ENCODE assay signal across 19 cellular contexts in genomic region chr7:146773506-146773905, GRCh38.
"Had no signal": no experiment of that assay in that cellular context is flagged by ENCODE, and none has a peak within 500 bp of the region (broad histone marks: within the 10 kb centered on the region; RNA-seq: fewer than 3 reads in every experiment).

No MANE protein-coding gene starts in this region.

- H3K27ac Mint-ChIP-seq: activated B cell treated with CpG ODN at 0.5 μM for 24 hours; activated CD4-positive, alpha-beta memory T cell treated with anti-CD3 and anti-CD28 coated beads, Interleukin-2, amount 10 ng/mL, durations not matched to agents 7 days and 5 days; activated CD8-positive, alpha-beta memory T cell treated with anti-CD3 and anti-CD28 coated beads, Interleukin-2, amount 10 ng/mL, durations not matched to agents 7 days and 5 days; activated naive CD8-positive, alpha-beta T cell; mesothelial cell of epicardium; natural killer cell treated with Interleukin-12 subunit alpha and Interleukin-12 subunit beta and Interleukin-15 and Interleukin-18, amount 100 ng/mL, for 72 hours; stimulated activated memory B cell treated with anti-CD40 and anti-IgM and Interleukin-4, amounts not matched to agents 10 μg/mL and 1 μg/mL and 100 μg/mL, for 72 hours had no signal

- H3K27me3 ChIP-seq: body of pancreas, upper lobe of right lung had no signal

- H3K27me3 Mint-ChIP-seq: activated B cell treated with CpG ODN at 0.5 μM for 24 hours; activated CD4-positive, alpha-beta memory T cell treated with anti-CD3 and anti-CD28 coated beads, Interleukin-2, amount 10 ng/mL, durations not matched to agents 7 days and 5 days; activated CD8-positive, alpha-beta memory T cell treated with anti-CD3 and anti-CD28 coated beads, Interleukin-2, amount 10 ng/mL, durations not matched to agents 7 days and 5 days; activated naive CD8-positive, alpha-beta T cell; natural killer cell treated with Interleukin-12 subunit alpha and Interleukin-12 subunit beta and Interleukin-15 and Interleukin-18, amount 100 ng/mL, for 72 hours; stimulated activated memory B cell treated with anti-CD40 and anti-IgM and Interleukin-4, amounts not matched to agents 10 μg/mL and 1 μg/mL and 100 μg/mL, for 72 hours had no signal

- H3K9me3 Mint-ChIP-seq: activated B cell treated with CpG ODN at 0.5 μM for 24 hours; mesothelial cell of epicardium; stimulated activated memory B cell treated with anti-CD40 and anti-IgM and Interleukin-4, amounts not matched to agents 10 μg/mL and 1 μg/mL and 100 μg/mL, for 72 hours had no signal

- H3K4me3 ChIP-seq: body of pancreas, smooth muscle cell, upper lobe of right lung had no signal

- H3K36me3 Mint-ChIP-seq: activated CD8-positive, alpha-beta memory T cell treated with anti-CD3 and anti-CD28 coated beads, Interleukin-2, amount 10 ng/mL, durations not matched to agents 7 days and 5 days; activated naive CD8-positive, alpha-beta T cell; mesothelial cell of epicardium; natural killer cell treated with Interleukin-12 subunit alpha and Interleukin-12 subunit beta and Interleukin-15 and Interleukin-18, amount 100 ng/mL, for 72 hours; stimulated activated memory B cell treated with anti-CD40 and anti-IgM and Interleukin-4, amounts not matched to agents 10 μg/mL and 1 μg/mL and 100 μg/mL, for 72 hours had no signal

- H3K4me1 ChIP-seq: upper lobe of right lung had no signal

- H3K4me1 Mint-ChIP-seq: activated B cell treated with CpG ODN at 0.5 μM for 24 hours; activated CD4-positive, alpha-beta memory T cell treated with anti-CD3 and anti-CD28 coated beads, Interleukin-2, amount 10 ng/mL, durations not matched to agents 7 days and 5 days; activated CD8-positive, alpha-beta memory T cell treated with anti-CD3 and anti-CD28 coated beads, Interleukin-2, amount 10 ng/mL, durations not matched to agents 7 days and 5 days; mesothelial cell of epicardium; stimulated activated memory B cell treated with anti-CD40 and anti-IgM and Interleukin-4, amounts not matched to agents 10 μg/mL and 1 μg/mL and 100 μg/mL, for 72 hours had no signal

- H3K27ac ChIP-seq: body of pancreas, upper lobe of right lung had no signal

- H3K4me3 Mint-ChIP-seq: activated B cell treated with CpG ODN at 0.5 μM for 24 hours; activated CD4-positive, alpha-beta memory T cell treated with anti-CD3 and anti-CD28 coated beads, Interleukin-2, amount 10 ng/mL, durations not matched to agents 7 days and 5 days; activated CD8-positive, alpha-beta memory T cell treated with anti-CD3 and anti-CD28 coated beads, Interleukin-2, amount 10 ng/mL, durations not matched to agents 7 days and 5 days; activated naive CD8-positive, alpha-beta T cell; mesothelial cell of epicardium; natural killer cell treated with Interleukin-12 subunit alpha and Interleukin-12 subunit beta and Interleukin-15 and Interleukin-18, amount 100 ng/mL, for 72 hours; stimulated activated memory B cell treated with anti-CD40 and anti-IgM and Interleukin-4, amounts not matched to agents 10 μg/mL and 1 μg/mL and 100 μg/mL, for 72 hours had no signal

- H3K9me3 ChIP-seq: body of pancreas, upper lobe of right lung had no signal

- H3K4me2 ChIP-seq: smooth muscle cell had no signal

- H3K36me3 ChIP-seq: upper lobe of right lung had no signal

- ATAC-seq: activated CD8-positive, alpha-beta memory T cell treated with anti-CD3 and anti-CD28 coated beads, Interleukin-2, amount 10 ng/mL, durations not matched to agents 7 days and 5 days; body of pancreas; left lobe of liver; natural killer cell treated with Interleukin-12 subunit alpha and Interleukin-12 subunit beta and Interleukin-15 and Interleukin-18, amount 100 ng/mL, for 72 hours; sciatic nerve; stimulated activated memory B cell treated with anti-CD40 and anti-IgM and Interleukin-4, amounts not matched to agents 10 μg/mL and 1 μg/mL and 100 μg/mL, for 72 hours; upper lobe of right lung had no signal

- DNase-seq: activated B cell treated with CpG ODN at 0.5 μM for 24 hours; activated CD4-positive, alpha-beta memory T cell treated with anti-CD3 and anti-CD28 coated beads, Interleukin-2, amount 10 ng/mL, durations not matched to agents 7 days and 5 days; activated CD4-positive, alpha-beta T cell treated with anti-CD3 and anti-CD28 coated beads for 48 hours; activated CD8-positive, alpha-beta memory T cell treated with anti-CD3 and anti-CD28 coated beads, Interleukin-2, amount 10 ng/mL, durations not matched to agents 7 days and 5 days; amygdala; body of pancreas; central memory CD4-positive, alpha-beta T cell; cortex of kidney; kidney; nucleus accumbens; stimulated activated CD4-positive, alpha-beta T cell treated with anti-CD3 and anti-CD28 coated beads, Interleukin-4, amount 100 ng/mL, for 24 hours; upper lobe of right lung had no signal
